24 cellular contexts compared by ENCODE assay signal in the genomic region with DNA sequence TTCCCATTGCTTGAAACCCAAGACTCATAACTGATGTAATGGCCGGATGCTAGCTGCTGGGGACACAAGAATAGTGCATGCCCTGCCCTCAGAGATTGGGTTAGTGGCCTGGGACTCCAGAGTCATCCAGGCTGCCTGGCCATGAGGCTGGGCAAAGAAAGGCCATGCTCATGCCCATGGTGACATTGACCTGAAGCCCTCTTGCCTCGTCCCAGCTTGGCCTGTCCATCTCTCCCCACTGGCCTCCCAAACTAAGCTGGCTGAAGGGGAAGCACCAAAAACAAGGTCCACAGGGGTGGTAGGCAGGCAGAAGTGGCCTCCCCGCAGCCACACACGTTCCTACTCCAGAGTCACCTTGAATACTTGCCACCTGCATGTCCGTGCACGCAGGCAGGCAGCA.
"Had no signal": no experiment of that assay in that cellular context is flagged by ENCODE, and none has a peak within 500 bp of the region (broad histone marks: within the 10 kb centered on the region; RNA-seq: fewer than 3 reads in every experiment).

No MANE protein-coding gene starts in this region.

- H3K4me1 Mint-ChIP-seq: endodermal cell had no signal

- H3K27ac Mint-ChIP-seq: dendritic cell treated with granulocyte-macrophage colony-stimulating factor and Interleukin-4, amounts not matched to agents 40 ng/mL and 50 ng/mL, for 4 days; effector memory CD8-positive, alpha-beta T cell; endodermal cell had no signal

- H3K27me3 ChIP-seq: colonic mucosa, esophagus squamous epithelium, foreskin keratinocyte, gastrocnemius medialis, gastroesophageal sphincter, heart left ventricle, heart right ventricle had no signal

- H3K36me3 ChIP-seq: colonic mucosa, gastrocnemius medialis had no signal

- H3K9me3 Mint-ChIP-seq: dendritic cell treated with granulocyte-macrophage colony-stimulating factor and Interleukin-4, amounts not matched to agents 40 ng/mL and 50 ng/mL, for 4 days; effector memory CD8-positive, alpha-beta T cell; endodermal cell had no signal

- H3K27me3 Mint-ChIP-seq: dendritic cell treated with granulocyte-macrophage colony-stimulating factor and Interleukin-4, amounts not matched to agents 40 ng/mL and 50 ng/mL, for 4 days; effector memory CD8-positive, alpha-beta T cell had no signal

- H3K4me3 ChIP-seq: colonic mucosa, coronary artery, dorsolateral prefrontal cortex, esophagus squamous epithelium, gastrocnemius medialis, gastroesophageal sphincter, heart left ventricle, heart right ventricle had no signal

- H3K4me3 Mint-ChIP-seq: dendritic cell treated with granulocyte-macrophage colony-stimulating factor and Interleukin-4, amounts not matched to agents 40 ng/mL and 50 ng/mL, for 4 days; effector memory CD8-positive, alpha-beta T cell; endodermal cell had no signal

- DNase-seq: colonic mucosa; cortex of kidney; dermis blood vessel endothelial cell; dorsolateral prefrontal cortex; effector CD4-positive, alpha-beta T cell; effector CD8-positive, alpha-beta T cell; effector memory CD4-positive, alpha-beta T cell; effector memory CD8-positive, alpha-beta T cell; endodermal cell; erythroblast; esophagus squamous epithelium; foreskin fibroblast; foreskin keratinocyte; foreskin melanocyte; gastrocnemius medialis; glutamatergic neuron; head of caudate nucleus; heart left ventricle; heart right ventricle had no signal

- ATAC-seq: effector memory CD8-positive, alpha-beta T cell; esophagus mucosa; foreskin keratinocyte; gastrocnemius medialis; gastroesophageal sphincter; heart left ventricle; heart right ventricle had no signal

- H3K4me1 ChIP-seq: colonic mucosa, foreskin keratinocyte, gastrocnemius medialis, gastroesophageal sphincter, heart left ventricle, heart right ventricle had no signal

- H3K9me3 ChIP-seq: colonic mucosa, esophagus squamous epithelium, gastrocnemius medialis, gastroesophageal sphincter, heart left ventricle, heart right ventricle had no signal

- H3K27ac ChIP-seq: colonic mucosa, coronary artery, dorsolateral prefrontal cortex, epithelial cell of prostate, esophagus squamous epithelium, foreskin keratinocyte, gastrocnemius medialis, gastroesophageal sphincter, heart left ventricle, heart right ventricle had no signal
